8 cellular contexts compared by ENCODE assay signal in the genomic region with DNA sequence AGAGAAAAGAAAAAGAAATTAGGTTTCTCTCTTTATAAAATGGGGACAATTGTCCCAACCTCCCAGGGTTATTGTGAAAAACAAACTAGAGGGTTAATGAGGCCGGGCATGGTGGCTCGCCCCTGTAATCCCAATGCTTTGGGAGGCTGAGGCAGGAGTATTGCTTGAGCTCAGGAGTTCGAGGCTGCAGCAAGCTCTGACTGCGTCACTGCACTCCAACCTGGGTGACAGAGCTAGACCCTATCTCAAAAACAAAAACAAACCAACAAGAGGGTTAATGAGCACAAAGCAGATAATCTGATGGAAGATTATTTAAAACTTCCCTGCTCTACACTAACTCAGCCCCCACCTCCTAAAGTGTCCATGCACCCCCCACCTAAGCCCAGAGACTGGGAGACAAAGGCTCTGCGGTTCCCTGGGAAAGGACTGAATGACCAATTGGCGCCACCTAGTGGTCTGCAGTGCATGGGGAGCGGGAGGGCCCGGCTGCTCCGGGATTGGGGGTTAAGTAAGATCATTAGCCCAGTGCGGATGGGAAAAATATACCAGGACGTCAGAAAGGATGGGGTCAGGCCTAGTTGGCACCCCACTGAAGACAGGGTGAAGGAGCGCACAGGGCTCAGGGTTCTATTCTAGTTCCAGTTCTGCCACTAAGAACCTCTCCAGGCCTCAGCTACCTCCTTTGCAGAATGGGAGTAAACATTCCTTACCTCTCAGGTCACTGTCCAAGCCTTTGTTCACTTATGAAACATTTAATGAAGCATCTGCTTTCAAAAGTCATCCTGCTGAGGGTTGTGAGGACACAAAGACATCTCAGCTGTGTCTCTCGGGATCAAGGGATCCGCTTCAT. TPM values are rescaled to one million over a fixed set of nuclear protein-coding genes. Genes with fewer than 3 reads are reported as not detected.
DNase-seq lines count a peak whose midpoint lies in the region; ATAC-seq and TF ChIP-seq lines count a peak whose summit lies in the region.

No MANE protein-coding gene starts in this region.

- TF ChIP-seq POLR2A in body of pancreas (IDR thresholded peaks at IDR 0.05), result no peak

- H3K4me3 ChIP-seq in body of pancreas, result no peak overlapping the region
- peak overlapping the region; percentile 2; the same call in 1 of the 2 replicates for H3K4me3 ChIP-seq in iPS-18c (ENCODE audit: insufficient read depth, low read depth, low read length)
- H3K4me3 ChIP-seq in smooth muscle cell, result no peak overlapping the region

- intact Hi-C loops in body of pancreas (cut with DNase I), result loop anchor here (5.0 kb wide), 1 partner anchor 78 kb away; no protein-coding TSS in a partner anchor

- H3F3A ChIP-seq in smooth muscle cell (ENCODE audit: low read depth), result no peaks in the 10 kb centered on the region

- no peaks in the 10 kb centered on the region for H3K27me3 ChIP-seq in body of pancreas
- no peaks in the 10 kb centered on the region for H3K27me3 ChIP-seq in smooth muscle cell (ENCODE audit: low read depth)

- DNase-seq in SIG-M5 treated with dmso at 0.1 percent for 504 hours (lab: John Stamatoyannopoulos, UW; ENCODE audit: unreplicated experiment) (peak; percentile 43), SIG-M5 (lab: John Stamatoyannopoulos, UW) (no peak), NCI-H2029 treated with DMSO at 0.1 percent for 48 hours (lab: John Stamatoyannopoulos, UW) (peak; percentile 25), UCSD-AML1 (lab: John Stamatoyannopoulos, UW; ENCODE audit: unreplicated experiment) (peak; percentile 63), body of pancreas (peak; percentile 75 to 84 (median 80)), smooth muscle cell (lab: John Stamatoyannopoulos, UW; ENCODE audit: unreplicated experiment) (peak; percentile 50)

- no peaks in the 10 kb centered on the region for H3K36me3 ChIP-seq in body of pancreas (replicated peaks in 1 of 2; ENCODE audit: insufficient read depth in 1 of 2, low read depth in 2 of 2)
- no peaks in the 10 kb centered on the region for H3K36me3 ChIP-seq in smooth muscle cell (ENCODE audit: low read depth)

- WGBS in body of pancreas, 2 donors, result 15 to 30% methylated on average over 12 to 14 of the region's 14 CpGs
- 25% methylated on average over 14 of the region's 14 CpGs for WGBS in smooth muscle cell (ENCODE audit: low lambda C conversion rate)

- H3K4me2 ChIP-seq in smooth muscle cell, result no peak overlapping the region

- no peak overlapping the region for H2AFZ ChIP-seq in smooth muscle cell (ENCODE audit: low read depth)

- no peaks in the 10 kb centered on the region for H4K20me1 ChIP-seq in smooth muscle cell (ENCODE audit: low read depth)

- H3K27ac ChIP-seq in body of pancreas (no peak overlapping the region), smooth muscle cell (ENCODE audit: low read depth) (no peak overlapping the region)

- H3K4me1 ChIP-seq in body of pancreas, result no peaks in the 10 kb centered on the region
- peaks cover 38% of the 10 kb centered on the region for H3K4me1 ChIP-seq in smooth muscle cell (ENCODE audit: low read depth)

- H3K9ac ChIP-seq in smooth muscle cell (ENCODE audit: low read depth), result no peak overlapping the region

- no peaks in the 10 kb centered on the region for H3K79me2 ChIP-seq in smooth muscle cell (ENCODE audit: low read depth)

- ATAC-seq in body of pancreas (peak; percentile 77), HG03354 (IDR thresholded peaks at IDR 0.05; ENCODE audit: poor library complexity, severe bottlenecking, unreplicated experiment) (no peak)

- peak; percentile 67 to 93 (median 84) for TF ChIP-seq CTCF in body of pancreas (IDR thresholded peaks at IDR 0.05)
- TF ChIP-seq CTCF in smooth muscle cell (IDR thresholded peaks at IDR 0.05; ENCODE audit: borderline replicate concordance, insufficient read depth, poor library complexity, severe bottlenecking), result peak; percentile 95

- H3K9me3 ChIP-seq in body of pancreas (no peaks in the 10 kb centered on the region), iPS-18c (ENCODE audit: control insufficient read depth, insufficient read depth, low read length) (peaks cover 2% of the 10 kb centered on the region), smooth muscle cell (replicated peaks; ENCODE audit: low read depth) (no peaks in the 10 kb centered on the region)

RNA-seq across cellular contexts. Expression of gene PIF1, which starts 15.6 kb away (rescaled TPM):
- total RNA-seq in body of pancreas (not detected), smooth muscle cell (0.40 and 1.6 TPM in 2 replicates)
- 1.5 TPM in 2 replicates for polyA plus RNA-seq in smooth muscle cell

RNA-seq across cellular contexts. Expression of gene PLEKHO2, which starts 31.8 kb away (rescaled TPM):
- 1 to 10 TPM; 7.0 to 9.9 TPM for total RNA-seq in body of pancreas
- 7.9 and 13.7 TPM in 2 replicates for total RNA-seq in smooth muscle cell
- polyA plus RNA-seq in smooth muscle cell, result 16.3 and 20.0 TPM in 2 replicates

RNA-seq across cellular contexts. Expression of gene RBPMS2, which starts 34.5 kb away (rescaled TPM):
- under 1 TPM; 0.26 to 0.33 TPM for total RNA-seq in body of pancreas
- 0.81 and 1.5 TPM in 2 replicates for total RNA-seq in smooth muscle cell
- polyA plus RNA-seq in smooth muscle cell, result 22.1 and 22.2 TPM in 2 replicates
